In genomic region chr4:157220026-157220881, GRCh38 we compare ENCODE assay signal across 8 cellular contexts. TPM values are rescaled to one million over a fixed set of nuclear protein-coding genes. Genes with fewer than 3 reads are reported as not detected.
DNase-seq lines count a peak whose midpoint lies in the region; ATAC-seq, FAIRE-seq and TF ChIP-seq lines count a peak whose summit lies in the region.

Gene GRIA2, plus strand, starts transcription at chr4:157220728. Its CDS starts 315 bp downstream, at chr4:157221043.

- TF ChIP-seq CTCF in A549 (IDR thresholded peaks at IDR 0.05), result no peak
- no peak for TF ChIP-seq CTCF in GM20000 (IDR thresholded peaks at IDR 0.05; ENCODE audit: extremely low read depth, missing control alignments)
- no peak for TF ChIP-seq CTCF in bronchial epithelial cell (IDR thresholded peaks at IDR 0.05; ENCODE audit: insufficient read depth, low read length, severe bottlenecking)

- no peak for TF ChIP-seq RAD21 in A549 (conservative IDR thresholded peaks at IDR 0.05 in 1 of 2, IDR thresholded peaks at IDR 0.05 in 1 of 2)

- POLR2A ChIA-PET in A549 (lab: Yijun Ruan, JAX), result no interaction called here

- peak; percentile 10 to 15 for DNase-seq in A549 (ENCODE audit: low read depth in 1 of 2, low spot score in 1 of 2)
- DNase-seq in GM20000 (ENCODE audit: low spot score), result peak; percentile 66
- DNase-seq in NCI-H446 treated with DMSO at 0.1 percent for 48 hours (lab: John Stamatoyannopoulos, UW), result peak; percentile 76
- peak; percentile 20 for DNase-seq in bronchial epithelial cell (ENCODE audit: low read depth)
- peak; percentile 41 for DNase-seq in iris pigment epithelial cell (ENCODE audit: low read depth)
- DNase-seq in stimulated activated CD8-positive, alpha-beta memory T cell treated with anti-CD3 and anti-CD28 coated beads, Interleukin-4, amount 100 ng/mL, for 48 hours, result peak; percentile 35
- DNase-seq in SKM-1 treated with dmso at 0.1 percent for 144 hours (lab: John Stamatoyannopoulos, UW; ENCODE audit: unreplicated experiment), result no peak

- H3K4me1 ChIP-seq in A549, result 0 out of 3 replicates have a peak, but pooled peaks cover 3% of the 10 kb centered on the region

- H3K4me2 ChIP-seq in A549, result peak within 1 kb of the TSS; percentile 79

- H3K9me3 ChIP-seq in A549, result no peaks in the 10 kb centered on the region

- no peak for TF ChIP-seq POLR2A in A549 (IDR thresholded peaks at IDR 0.05; ENCODE audit: low read length)

- no peaks in the 10 kb centered on the region for H3K36me3 ChIP-seq in bronchial epithelial cell (ENCODE audit: control insufficient read depth, insufficient read depth, low read length)

- no peak within 1 kb of the TSS for H3K27ac ChIP-seq in A549

- FAIRE-seq in A549 (lab: Jason Lieb, UNC) (no peak), bronchial epithelial cell (lab: Jason Lieb, UNC) (no peak)

- ATAC-seq in A549, result peak; percentile 84 to 92
- no peak for ATAC-seq in GM21619 (IDR thresholded peaks at IDR 0.05; ENCODE audit: unreplicated experiment)

- H3K4me3 ChIP-seq in A549, result peak within 1 kb of the TSS; percentile 39
- no peak within 1 kb of the TSS for H3K4me3 ChIP-seq in bronchial epithelial cell (ENCODE audit: low read depth, low read length)

- 4% methylated on average over 20 of the region's 68 CpGs for WGBS in A549 (ENCODE audit: missing lambda C conversion rate)

- TF ChIP-seq EP300 in A549 (IDR thresholded peaks at IDR 0.05), result no peak

- CTCF ChIA-PET in A549 (lab: Yijun Ruan, JAX), result interaction anchor here (0.7 to 1.4 kb wide), 2 partner anchors 759 to 1877 kb away, joined by 4 to 5 read pairs; no protein-coding TSS in a partner anchor

- peaks cover 25% of the 10 kb centered on the region for H3K27me3 ChIP-seq in bronchial epithelial cell (ENCODE audit: control insufficient read depth, insufficient read depth, low read length)

TF ChIP-seq in A549, 52 proteins besides CTCF, POLR2A, EP300 and RAD21:
- no peak for TF ChIP-seq MAX (IDR thresholded peaks at IDR 0.05)
- TF ChIP-seq BCL3 (IDR thresholded peaks at IDR 0.05), result no peak
- no peak for TF ChIP-seq TFCP2L1 (CRISPR knock-in tag; IDR thresholded peaks at IDR 0.05)
- TF ChIP-seq CHD4 (IDR thresholded peaks at IDR 0.05; ENCODE audit: borderline replicate concordance), result no peak
- TF ChIP-seq NFE2L2 (conservative IDR thresholded peaks at IDR 0.05; ENCODE audit: low read length), result no peak
- no peak for TF ChIP-seq E2F6 (IDR thresholded peaks at IDR 0.05; ENCODE audit: borderline replicate concordance, low read depth)
- no peak for TF ChIP-seq ZNF302 (CRISPR knock-in tag; IDR thresholded peaks at IDR 0.05)
- TF ChIP-seq HOXB13 (CRISPR knock-in tag; IDR thresholded peaks at IDR 0.05; ENCODE audit: low read depth), result 0 out of 2 replicates have a peak, but pooled peaks have one; percentile 25
- no peak for TF ChIP-seq FOSL2 (IDR thresholded peaks at IDR 0.05)
- no peak for TF ChIP-seq FOSL2 (CRISPR knock-in tag; IDR thresholded peaks at IDR 0.05)
- no peak for TF ChIP-seq HOXB5 (CRISPR knock-in tag; IDR thresholded peaks at IDR 0.05)
- peak; percentile 94 for TF ChIP-seq REST (IDR thresholded peaks at IDR 0.05)
- no peak for TF ChIP-seq SREBF2 (IDR thresholded peaks at IDR 0.05)
- no peak for TF ChIP-seq HEYL (CRISPR knock-in tag; IDR thresholded peaks at IDR 0.05)
- no peak; the same call in 1 of the 2 replicates for TF ChIP-seq EHMT2 (IDR thresholded peaks at IDR 0.05; ENCODE audit: low read depth)

RNA-seq across cellular contexts. Expression of gene GRIA2, which starts in this region (rescaled TPM):
- polyA plus RNA-seq in A549 (2011; rRNA removed) (0.08 TPM in 1 of 2 replicates, not detected in the other), A549 (2017; fragmentation: RNase III; extraction: RNeasy Plus Mini Kit Qiagen cat#74134 plus additional on column Dnase treatment) (not detected in 3 replicates)
- not detected in 2 replicates for polyA plus RNA-seq in A549 (2012; cell fraction: cytosol; rRNA removed)
- polyA plus RNA-seq in A549 (2012; cell fraction: nucleus; rRNA removed), result not detected in 2 replicates
- polyA minus RNA-seq in A549 (2011; rRNA and poly(A)+ RNA removed), result not detected in 2 replicates
- total RNA-seq in bronchial epithelial cell, result not detected in 2 replicates

Comparison
In these comparisons a context has a peak if more than half of its experiments do, and no peak if none do; other contexts are left out.
1. Peak in DNase-seq, ATAC-seq, H3K4me3 ChIP-seq and H3K4me2 ChIP-seq in A549; RNA of the gene not detected or under 1 TPM.
2. Peak in DNase-seq in bronchial epithelial cell; RNA of the gene not detected or under 1 TPM.